ENCODE assay signal across 2 cellular contexts in genomic region chr1:205313681-205314308, GRCh38.
TF ChIP-seq lines count a peak whose summit lies in the region.

No MANE protein-coding gene starts in this region.

TF ChIP-seq in GM12891, 5 proteins besides CTCF, POLR2A, EP300 and RAD21 (continued from another document):
- TF ChIP-seq SPI1 (IDR thresholded peaks at IDR 0.05; ENCODE audit: low read depth, low read length), result peak; percentile 69
- no peak for TF ChIP-seq POLR2AphosphoS5 (IDR thresholded peaks at IDR 0.05; ENCODE audit: low read depth, low read length)
- TF ChIP-seq TAF1 (IDR thresholded peaks at IDR 0.05; ENCODE audit: low read depth, low read length), result 0 out of 2 replicates have a peak, but pooled peaks have one; percentile 20

TF ChIP-seq in IMR-90, 13 proteins besides CTCF, POLR2A, EP300 and RAD21 (continued from another document):
- TF ChIP-seq RCOR1 (IDR thresholded peaks at IDR 0.05; ENCODE audit: insufficient replicate concordance, low read length) (peak; percentile 29), MAZ (IDR thresholded peaks at IDR 0.05; ENCODE audit: borderline replicate concordance, low read depth, low read length) (peak; percentile 54; the same call in 1 of the 2 replicates)
